Comparison of ENCODE assay signal across 17 cellular contexts in genomic region chr19:29583196-29584006, GRCh38. TPM values are rescaled to one million over a fixed set of nuclear protein-coding genes. Genes with fewer than 3 reads are reported as not detected.
DNase-seq lines count a peak whose midpoint lies in the region; ATAC-seq, FAIRE-seq and TF ChIP-seq lines count a peak whose summit lies in the region.
"Had no signal": no experiment of that assay in that cellular context is flagged by ENCODE, and none has a peak within 500 bp of the region (broad histone marks: within the 10 kb centered on the region; RNA-seq: fewer than 3 reads in every experiment).

No MANE protein-coding gene starts in this region.

- intact Hi-C loops in Calu3 (cut with micrococcal nuclease; ENCODE audit: unreplicated experiment), result no loop called here

- CTCF ChIA-PET in Calu3 (lab: Charles Lee), result no interaction called here

- no peak for FAIRE-seq in H54 (lab: Jason Lieb, UNC)

- no peak overlapping the region for H3K4me3 Mint-ChIP-seq in activated naive CD8-positive, alpha-beta T cell treated with anti-CD3 and anti-CD28 coated beads, Interleukin-2, amount 50 U/mL, for 24 hours
- no peak overlapping the region for H3K4me3 Mint-ChIP-seq in Calu3 (ENCODE audit: low read depth, unreplicated experiment)
- H3K4me3 Mint-ChIP-seq: activated naive CD8-positive, alpha-beta T cell; CD14-positive monocyte had no signal

- peak; percentile 17 for ATAC-seq in activated naive CD8-positive, alpha-beta T cell treated with anti-CD3 and anti-CD28 coated beads, Interleukin-2, amount 50 U/mL, for 24 hours
- no peak for ATAC-seq in HG02763 (IDR thresholded peaks at IDR 0.05; ENCODE audit: unreplicated experiment)

- TF ChIP-seq CTCF in Calu3 (IDR thresholded peaks at IDR 0.05; ENCODE audit: unreplicated experiment), result no peak

- no peak for TF ChIP-seq POLR2A in H54 (IDR thresholded peaks at IDR 0.05; ENCODE audit: low read depth, low read length)

- no peaks in the 10 kb centered on the region for H3K36me3 Mint-ChIP-seq in activated naive CD8-positive, alpha-beta T cell treated with anti-CD3 and anti-CD28 coated beads, Interleukin-2, amount 50 U/mL, for 24 hours (ENCODE audit: low read depth)
- no peaks in the 10 kb centered on the region for H3K36me3 Mint-ChIP-seq in Calu3 (ENCODE audit: insufficient read depth, unreplicated experiment)
- H3K36me3 Mint-ChIP-seq: activated naive CD8-positive, alpha-beta T cell; CD14-positive monocyte had no signal

- BruUV-seq in Calu3 (replicated peaks; lab: Mats Ljungman, UMichigan), result no TSS peak

- DNase-seq in COLO829 (ENCODE audit: low spot score), result peak; percentile 84
- DNase-seq in H54 (ENCODE audit: insufficient read length, low spot score), result peak; percentile 73
- DNase-seq in activated naive CD8-positive, alpha-beta T cell treated with anti-CD3 and anti-CD28 coated beads, Interleukin-2, amount 50 U/mL, for 24 hours, result no peak
- DNase-seq in kidney glomerular epithelial cell (lab: John Stamatoyannopoulos, UW), result peak; percentile 53
- DNase-seq in HuH-7.5 (ENCODE audit: low spot score), result no peak
- no peak for DNase-seq in Calu3
- DNase-seq: activated CD8-positive, alpha-beta memory T cell treated with anti-CD3 and anti-CD28 coated beads, Interleukin-2, amount 50 U/mL, for 4 hours; central memory CD4-positive, alpha-beta T cell; GDM1; Karpas-422; NCI-H187 treated with DMSO at 0.1 percent for 48 hours; NCI-H526 had no signal

- H3K4me1 Mint-ChIP-seq in activated naive CD8-positive, alpha-beta T cell treated with anti-CD3 and anti-CD28 coated beads, Interleukin-2, amount 50 U/mL, for 24 hours, result peaks cover 36% of the 10 kb centered on the region
- no peaks in the 10 kb centered on the region for H3K4me1 Mint-ChIP-seq in Calu3 (ENCODE audit: low read depth, unreplicated experiment)
- H3K4me1 Mint-ChIP-seq: CD14-positive monocyte had no signal

- peaks cover 13% of the 10 kb centered on the region for H3K9me3 Mint-ChIP-seq in activated naive CD8-positive, alpha-beta T cell treated with anti-CD3 and anti-CD28 coated beads, Interleukin-2, amount 50 U/mL, for 24 hours
- no peaks in the 10 kb centered on the region for H3K9me3 Mint-ChIP-seq in Calu3 (ENCODE audit: low read depth, unreplicated experiment)

- peaks cover 36% of the 10 kb centered on the region for H3K27me3 Mint-ChIP-seq in activated naive CD8-positive, alpha-beta T cell treated with anti-CD3 and anti-CD28 coated beads, Interleukin-2, amount 50 U/mL, for 24 hours
- peaks cover 88% of the 10 kb centered on the region for H3K27me3 Mint-ChIP-seq in Calu3 (ENCODE audit: unreplicated experiment)

- no peak overlapping the region for H3K27ac Mint-ChIP-seq in activated naive CD8-positive, alpha-beta T cell treated with anti-CD3 and anti-CD28 coated beads, Interleukin-2, amount 50 U/mL, for 24 hours
- H3K27ac Mint-ChIP-seq in Calu3 (ENCODE audit: unreplicated experiment), result no peak overlapping the region
- H3K27ac Mint-ChIP-seq: activated naive CD8-positive, alpha-beta T cell had no signal

RNA-seq across cellular contexts. Expression of gene POP4, which starts 22.7 kb away (rescaled TPM):
- total RNA-seq in Calu3 (2022), result 72.9 and 77.9 TPM in 2 replicates

RNA-seq across cellular contexts. Expression of gene VSTM2B, which starts 57.6 kb away (rescaled TPM):
- total RNA-seq in Calu3 (2022), result not detected in 2 replicates
- total RNA-seq: kidney epithelial cell, Peyer's patch had no signal

Comparison
In these comparisons a context has a peak if more than half of its experiments do, and no peak if none do; other contexts are left out.
1. DNase-seq: peak in COLO829 (single experiment), H54 (single experiment) and kidney glomerular epithelial cell (single experiment); none in activated naive CD8-positive, alpha-beta T cell treated with anti-CD3 and anti-CD28 coated beads, Interleukin-2, amount 50 U/mL, for 24 hours (single experiment), HuH-7.5 (single experiment) and Calu3 (single experiment).